11 cellular contexts compared by ENCODE assay signal in the genomic region with DNA sequence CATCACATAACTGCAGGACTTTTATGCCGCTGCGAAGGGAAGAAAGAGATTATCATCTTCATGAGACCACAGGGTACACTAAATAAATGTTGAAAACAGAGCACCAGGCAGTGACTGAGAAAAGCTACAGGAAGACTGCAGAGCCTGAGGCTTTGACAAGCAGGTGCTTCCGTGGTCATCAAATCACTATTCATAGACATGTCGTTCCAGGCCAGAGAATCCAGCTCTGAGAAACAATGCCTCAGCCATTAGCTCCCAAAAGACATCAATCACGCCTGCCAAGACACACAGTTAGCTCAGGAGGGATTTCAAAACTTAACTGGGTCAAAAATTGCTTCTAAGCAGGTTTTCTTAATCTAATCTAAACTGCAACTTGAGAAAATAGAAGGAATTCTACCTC. TPM values are rescaled to one million over a fixed set of nuclear protein-coding genes. Genes with fewer than 3 reads are reported as not detected.
A peak's percentile ranks its signal among the peaks of the same experiment; 100 is the strongest.
DNase-seq lines count a peak whose midpoint lies in the region; ATAC-seq and TF ChIP-seq lines count a peak whose summit lies in the region.
"Had no signal": no experiment of that assay in that cellular context is flagged by ENCODE, and none has a peak within 500 bp of the region (broad histone marks: within the 10 kb centered on the region; RNA-seq: fewer than 3 reads in every experiment).

No MANE protein-coding gene starts in this region.

- no peak overlapping the region for H2AFZ ChIP-seq in osteoblast (ENCODE audit: low read length)
- H2AFZ ChIP-seq: PC-9 had no signal

- peaks cover 0 to 2% of the 10 kb centered on the region in 2 donors for H3K9me3 Mint-ChIP-seq in stimulated activated naive B cell treated with anti-CD40 and anti-IgM and Interleukin-4, amounts not matched to agents 10 μg/mL and 1 μg/mL and 100 μg/mL, for 72 hours

- no peak for TF ChIP-seq CTCF in osteoblast (IDR thresholded peaks at IDR 0.05; ENCODE audit: extremely low read depth, low read depth, low read length)

- H3K4me1 Mint-ChIP-seq in stimulated activated naive B cell treated with anti-CD40 and anti-IgM and Interleukin-4, amounts not matched to agents 10 μg/mL and 1 μg/mL and 100 μg/mL, for 72 hours: no peaks in the 10 kb centered on the region

- H3K27ac Mint-ChIP-seq in stimulated activated naive B cell treated with anti-CD40 and anti-IgM and Interleukin-4, amounts not matched to agents 10 μg/mL and 1 μg/mL and 100 μg/mL, for 72 hours: no peak overlapping the region

- H3K27ac ChIP-seq in osteoblast (ENCODE audit: low read depth, low read length): no peak overlapping the region
- H3K27ac ChIP-seq: PC-9 had no signal

- H3K36me3 Mint-ChIP-seq in stimulated activated naive B cell treated with anti-CD40 and anti-IgM and Interleukin-4, amounts not matched to agents 10 μg/mL and 1 μg/mL and 100 μg/mL, for 72 hours: no peaks in the 10 kb centered on the region

- no peak overlapping the region for H3K4me3 Mint-ChIP-seq in stimulated activated naive B cell treated with anti-CD40 and anti-IgM and Interleukin-4, amounts not matched to agents 10 μg/mL and 1 μg/mL and 100 μg/mL, for 72 hours

- no peaks in the 10 kb centered on the region for H3K9me3 ChIP-seq in osteoblast (ENCODE audit: low read depth, low read length)

- no peaks in the 10 kb centered on the region for H3K27me3 ChIP-seq in osteoblast (ENCODE audit: insufficient read depth, low read length)

- no peaks in the 10 kb centered on the region for H4K20me1 ChIP-seq in osteoblast (ENCODE audit: insufficient read depth, low read length)

- no peaks in the 10 kb centered on the region for H3K36me3 ChIP-seq in osteoblast (ENCODE audit: insufficient read depth, low read length)

- peak; percentile 54 for DNase-seq in COLO668 (lab: John Stamatoyannopoulos, UW; ENCODE audit: unreplicated experiment)
- peak; percentile 35 to 83 for DNase-seq in NCI-H2081 (lab: John Stamatoyannopoulos, UW)
- DNase-seq in stimulated activated naive B cell treated with anti-CD40 and anti-IgM and Interleukin-4, amounts not matched to agents 10 μg/mL and 1 μg/mL and 100 μg/mL, for 72 hours: no peak
- no peak for DNase-seq in SW480 (ENCODE audit: low spot score)
- DNase-seq in osteoblast (ENCODE audit: insufficient read length, low spot score, missing footprints): no peak
- DNase-seq: occipital lobe, PC-9 had no signal

- H3K4me2 ChIP-seq in osteoblast (ENCODE audit: insufficient read depth, low read length): no peak overlapping the region
- H3K4me2 ChIP-seq: PC-9 had no signal

- ATAC-seq in GM19351 (IDR thresholded peaks at IDR 0.05; ENCODE audit: unreplicated experiment) (peak; percentile 70), HG02981 (IDR thresholded peaks at IDR 0.05; ENCODE audit: unreplicated experiment) (peak; percentile 98), SK-N-SH treated with all-trans-retinoic acid at 6 μM for 48 hours (no peak)
- no peak for ATAC-seq in stimulated activated naive B cell treated with anti-CD40 and anti-IgM and Interleukin-4, amounts not matched to agents 10 μg/mL and 1 μg/mL and 100 μg/mL, for 72 hours (replicated peaks)

- no peaks in the 10 kb centered on the region for H3K4me1 ChIP-seq in osteoblast (ENCODE audit: insufficient read depth, low read length)

- H3K4me3 ChIP-seq in osteoblast (ENCODE audit: insufficient read depth, low read length): no peak overlapping the region
- H3K4me3 ChIP-seq: PC-9 had no signal

- H3K27me3 Mint-ChIP-seq in stimulated activated naive B cell treated with anti-CD40 and anti-IgM and Interleukin-4, amounts not matched to agents 10 μg/mL and 1 μg/mL and 100 μg/mL, for 72 hours: no peaks in the 10 kb centered on the region

- no peaks in the 10 kb centered on the region for H3K79me2 ChIP-seq in osteoblast (ENCODE audit: insufficient read depth, low read length)

TF ChIP-seq in SK-N-SH treated with all-trans-retinoic acid at 6 μM for 48 hours, 23 proteins besides CTCF, POLR2A, EP300 and RAD21:
- TF ChIP-seq OSR1 (CRISPR knock-in tag; IDR thresholded peaks at IDR 0.05) (no peak), CSDC2 (CRISPR knock-in tag; IDR thresholded peaks at IDR 0.05) (no peak), ZFP3 (CRISPR knock-in tag; IDR thresholded peaks at IDR 0.05) (no peak), BACH2 (CRISPR knock-in tag; IDR thresholded peaks at IDR 0.05; ENCODE audit: borderline replicate concordance) (no peak), PPARA (CRISPR knock-in tag; IDR thresholded peaks at IDR 0.05; ENCODE audit: borderline replicate concordance) (no peak), ARNTL (CRISPR knock-in tag; IDR thresholded peaks at IDR 0.05; ENCODE audit: borderline replicate concordance, low read depth) (no peak), ISL1 (CRISPR knock-in tag; IDR thresholded peaks at IDR 0.05) (no peak), RARB (CRISPR knock-in tag; IDR thresholded peaks at IDR 0.05) (no peak)
- TF ChIP-seq, protein P1, sequence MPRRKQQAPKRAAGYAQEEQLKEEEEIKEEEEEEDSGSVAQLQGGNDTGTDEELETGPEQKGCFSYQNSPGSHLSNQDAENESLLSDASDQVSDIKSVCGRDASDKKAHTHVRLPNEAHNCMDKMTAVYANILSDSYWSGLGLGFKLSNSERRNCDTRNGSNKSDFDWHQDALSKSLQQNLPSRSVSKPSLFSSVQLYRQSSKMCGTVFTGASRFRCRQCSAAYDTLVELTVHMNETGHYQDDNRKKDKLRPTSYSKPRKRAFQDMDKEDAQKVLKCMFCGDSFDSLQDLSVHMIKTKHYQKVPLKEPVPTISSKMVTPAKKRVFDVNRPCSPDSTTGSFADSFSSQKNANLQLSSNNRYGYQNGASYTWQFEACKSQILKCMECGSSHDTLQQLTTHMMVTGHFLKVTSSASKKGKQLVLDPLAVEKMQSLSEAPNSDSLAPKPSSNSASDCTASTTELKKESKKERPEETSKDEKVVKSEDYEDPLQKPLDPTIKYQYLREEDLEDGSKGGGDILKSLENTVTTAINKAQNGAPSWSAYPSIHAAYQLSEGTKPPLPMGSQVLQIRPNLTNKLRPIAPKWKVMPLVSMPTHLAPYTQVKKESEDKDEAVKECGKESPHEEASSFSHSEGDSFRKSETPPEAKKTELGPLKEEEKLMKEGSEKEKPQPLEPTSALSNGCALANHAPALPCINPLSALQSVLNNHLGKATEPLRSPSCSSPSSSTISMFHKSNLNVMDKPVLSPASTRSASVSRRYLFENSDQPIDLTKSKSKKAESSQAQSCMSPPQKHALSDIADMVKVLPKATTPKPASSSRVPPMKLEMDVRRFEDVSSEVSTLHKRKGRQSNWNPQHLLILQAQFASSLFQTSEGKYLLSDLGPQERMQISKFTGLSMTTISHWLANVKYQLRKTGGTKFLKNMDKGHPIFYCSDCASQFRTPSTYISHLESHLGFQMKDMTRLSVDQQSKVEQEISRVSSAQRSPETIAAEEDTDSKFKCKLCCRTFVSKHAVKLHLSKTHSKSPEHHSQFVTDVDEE (CRISPR knock-in tag; IDR thresholded peaks at IDR 0.05): no peak
- TF ChIP-seq, protein P2, sequence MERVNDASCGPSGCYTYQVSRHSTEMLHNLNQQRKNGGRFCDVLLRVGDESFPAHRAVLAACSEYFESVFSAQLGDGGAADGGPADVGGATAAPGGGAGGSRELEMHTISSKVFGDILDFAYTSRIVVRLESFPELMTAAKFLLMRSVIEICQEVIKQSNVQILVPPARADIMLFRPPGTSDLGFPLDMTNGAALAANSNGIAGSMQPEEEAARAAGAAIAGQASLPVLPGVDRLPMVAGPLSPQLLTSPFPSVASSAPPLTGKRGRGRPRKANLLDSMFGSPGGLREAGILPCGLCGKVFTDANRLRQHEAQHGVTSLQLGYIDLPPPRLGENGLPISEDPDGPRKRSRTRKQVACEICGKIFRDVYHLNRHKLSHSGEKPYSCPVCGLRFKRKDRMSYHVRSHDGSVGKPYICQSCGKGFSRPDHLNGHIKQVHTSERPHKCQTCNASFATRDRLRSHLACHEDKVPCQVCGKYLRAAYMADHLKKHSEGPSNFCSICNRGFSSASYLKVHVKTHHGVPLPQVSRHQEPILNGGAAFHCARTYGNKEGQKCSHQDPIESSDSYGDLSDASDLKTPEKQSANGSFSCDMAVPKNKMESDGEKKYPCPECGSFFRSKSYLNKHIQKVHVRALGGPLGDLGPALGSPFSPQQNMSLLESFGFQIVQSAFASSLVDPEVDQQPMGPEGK (CRISPR knock-in tag; IDR thresholded peaks at IDR 0.05; ENCODE audit: borderline replicate concordance): no peak

RNA-seq across cellular contexts. Expression of a gene that starts 47.2 kb away (rescaled TPM):
- not detected in 2 replicates for total RNA-seq in osteoblast
- total RNA-seq: endothelial cell of umbilical vein, occipital lobe, PC-9 had no signal

Comparison
In these comparisons a context has a peak if more than half of its experiments do, and no peak if none do; other contexts are left out.
1. DNase-seq: peak in COLO668 (single experiment) and NCI-H2081 (2 of 2); none in stimulated activated naive B cell treated with anti-CD40 and anti-IgM and Interleukin-4, amounts not matched to agents 10 μg/mL and 1 μg/mL and 100 μg/mL, for 72 hours (single experiment), SW480 (single experiment) and osteoblast (single experiment).
2. ATAC-seq: peak in GM19351 (single experiment) and HG02981 (single experiment); none in stimulated activated naive B cell treated with anti-CD40 and anti-IgM and Interleukin-4, amounts not matched to agents 10 μg/mL and 1 μg/mL and 100 μg/mL, for 72 hours (0 of 2) and SK-N-SH treated with all-trans-retinoic acid at 6 μM for 48 hours (single experiment).